In genomic region chr14:22976620-22977433, GRCh38 we compare ENCODE assay signal across 6 cellular contexts. TPM values are rescaled to one million over a fixed set of nuclear protein-coding genes. Genes with fewer than 3 reads are reported as not detected.
DNase-seq lines count a peak whose midpoint lies in the region; ATAC-seq lines count a peak whose summit lies in the region.

No MANE protein-coding gene starts in this region.

- H3K27ac Mint-ChIP-seq in activated T-helper 17 cell treated with anti-CD3 and anti-CD28 coated beads, Interleukin-2, amount 50 U/mL, for 72 hours: peak overlapping the region; percentile 46

- no peaks in the 10 kb centered on the region for H3K9me3 Mint-ChIP-seq in activated T-helper 17 cell treated with anti-CD3 and anti-CD28 coated beads, Interleukin-2, amount 50 U/mL, for 72 hours

- H3K36me3 ChIP-seq in mucosa of stomach (ENCODE audit: control insufficient read depth, insufficient read depth, low read length): no peaks in the 10 kb centered on the region

- no peak overlapping the region for H3K4me3 ChIP-seq in mucosa of stomach (ENCODE audit: low read length)

- peak overlapping the region; percentile 17 for H3K9ac ChIP-seq in mucosa of stomach (ENCODE audit: low read length)

- DNase-seq in H4 (ENCODE audit: low spot score) (peak; percentile 55), medulla oblongata (ENCODE audit: extremely low spot score) (no peak)
- no peak for DNase-seq in activated CD8-positive, alpha-beta memory T cell treated with anti-CD3 and anti-CD28 coated beads, Interleukin-2, amount 50 U/mL, for 48 hours

- no peak for ATAC-seq in activated T-helper 17 cell treated with anti-CD3 and anti-CD28 coated beads, Interleukin-2, amount 50 U/mL, for 72 hours (replicated peaks)
- ATAC-seq in esophagus mucosa: no peak

- no peak overlapping the region for H3K4me3 Mint-ChIP-seq in activated T-helper 17 cell treated with anti-CD3 and anti-CD28 coated beads, Interleukin-2, amount 50 U/mL, for 72 hours

- no peaks in the 10 kb centered on the region for H3K36me3 Mint-ChIP-seq in activated T-helper 17 cell treated with anti-CD3 and anti-CD28 coated beads, Interleukin-2, amount 50 U/mL, for 72 hours (ENCODE audit: low read depth)

- H3K9me3 ChIP-seq in mucosa of stomach (ENCODE audit: control insufficient read depth, low read length): no peaks in the 10 kb centered on the region

- peaks cover 49% of the 10 kb centered on the region for H3K4me1 ChIP-seq in mucosa of stomach (ENCODE audit: control insufficient read depth, insufficient read depth, low read length)

- peaks cover 8% of the 10 kb centered on the region for H3K4me1 Mint-ChIP-seq in activated T-helper 17 cell treated with anti-CD3 and anti-CD28 coated beads, Interleukin-2, amount 50 U/mL, for 72 hours

- peaks cover 11% of the 10 kb centered on the region for H3K27me3 ChIP-seq in mucosa of stomach (ENCODE audit: control insufficient read depth, insufficient read depth, low read length)

- H3K27me3 Mint-ChIP-seq in activated T-helper 17 cell treated with anti-CD3 and anti-CD28 coated beads, Interleukin-2, amount 50 U/mL, for 72 hours: no peaks in the 10 kb centered on the region

RNA-seq across cellular contexts. Expression of gene AJUBA, which starts 5.5 kb away (rescaled TPM):
- 24.7 and 25.9 TPM in 2 replicates for total RNA-seq in H4 (2014; rRNA removed; shearing (Covaris generic))
- 1 to 10 TPM; 1.1 to 7.5 TPM for total RNA-seq in activated T-helper 17 cell treated with anti-CD3 and anti-CD28 coated beads, Interleukin-2, amount 50 U/mL, for 72 hours
- 26.6 TPM for total RNA-seq in esophagus mucosa

RNA-seq across cellular contexts. Expression of gene HAUS4, which starts 19.9 kb away (rescaled TPM):
- 70.7 and 104 TPM in 2 replicates for total RNA-seq in H4 (2014; rRNA removed; shearing (Covaris generic))
- total RNA-seq in activated T-helper 17 cell treated with anti-CD3 and anti-CD28 coated beads, Interleukin-2, amount 50 U/mL, for 72 hours: 10 to 100 TPM; 60.6 to 78.5 TPM
- total RNA-seq in esophagus mucosa: 32.9 TPM

RNA-seq across cellular contexts. Expression of gene C14orf93, which starts 33.1 kb away (rescaled TPM):
- total RNA-seq in H4 (2014; rRNA removed; shearing (Covaris generic)): 6.9 and 15.1 TPM in 2 replicates
- 1 to 10 TPM; 8.5 to 9.6 TPM for total RNA-seq in activated T-helper 17 cell treated with anti-CD3 and anti-CD28 coated beads, Interleukin-2, amount 50 U/mL, for 72 hours
- total RNA-seq in esophagus mucosa: 4.6 TPM

RNA-seq across cellular contexts. Expression of gene PRMT5, which starts 47.7 kb away (rescaled TPM):
- total RNA-seq in H4 (2014; rRNA removed; shearing (Covaris generic)): 60.1 and 76.9 TPM in 2 replicates
- total RNA-seq in activated T-helper 17 cell treated with anti-CD3 and anti-CD28 coated beads, Interleukin-2, amount 50 U/mL, for 72 hours: 100 to 1,000 TPM in 1 of 2 donors, 10 to 100 TPM in 1; 61.7 to 127 TPM
- 65.4 TPM for total RNA-seq in esophagus mucosa

RNA-seq across cellular contexts. Expression of gene PSMB5, which starts 57.9 kb away (rescaled TPM):
- 444 and 478 TPM in 2 replicates for total RNA-seq in H4 (2014; rRNA removed; shearing (Covaris generic))
- total RNA-seq in activated T-helper 17 cell treated with anti-CD3 and anti-CD28 coated beads, Interleukin-2, amount 50 U/mL, for 72 hours: 100 to 1,000 TPM in 1 of 2 donors, 10 to 100 TPM in 1; 85.8 to 151 TPM
- 105 TPM for total RNA-seq in esophagus mucosa
